Comparison of ENCODE assay signal across 8 cellular contexts in genomic region chr3:141797167-141797773, GRCh38. TPM values are rescaled to one million over a fixed set of nuclear protein-coding genes. Genes with fewer than 3 reads are reported as not detected.
A peak's percentile ranks its signal among the peaks of the same experiment; 100 is the strongest.
DNase-seq lines count a peak whose midpoint lies in the region; ATAC-seq, FAIRE-seq and TF ChIP-seq lines count a peak whose summit lies in the region.

No MANE protein-coding gene starts in this region.

- WGBS in K562 (ENCODE audit: insufficient coverage, low coverage, missing lambda C conversion rate), result 77% methylated on average over 25 of the region's 41 CpGs
- 5 to 35% methylated on average over 41 of the region's 41 CpGs for WGBS in sigmoid colon, 2 donors

- no peak for FAIRE-seq in K562 (lab: Jason Lieb, UNC)

- 0 out of 2 replicates have a peak overlapping the region, but pooled peaks have one; percentile 53 for H2AFZ ChIP-seq in K562 (ENCODE audit: low read depth, low read length)

- H3K9me1 ChIP-seq in K562 (ENCODE audit: control insufficient read depth, insufficient read depth, low read length), result no peaks in the 10 kb centered on the region

- TF ChIP-seq CTCF in K562 (IDR thresholded peaks at IDR 0.05 in 2 of 3, conservative IDR thresholded peaks at IDR 0.05 in 1 of 3; ENCODE audit: insufficient read depth in 2 of 3, low read depth in 1 of 3, low read length in 3 of 3) (no peak), sigmoid colon (IDR thresholded peaks at IDR 0.05) (no peak), BE2C (IDR thresholded peaks at IDR 0.05; ENCODE audit: low read depth, low read length) (no peak)

- TF ChIP-seq RAD21 in K562 (CRISPR knock-in tag; conservative IDR thresholded peaks at IDR 0.05 in 1 of 2, IDR thresholded peaks at IDR 0.05 in 1 of 2), result no peak

- POLR2A ChIA-PET in K562 (lab: Yijun Ruan, JAX), result no interaction called here

- intact Hi-C loops in K562 (cut with micrococcal nuclease), result no loop called here
- intact Hi-C loops in sigmoid colon (cut with DNase I), result loop anchor here (5.0 kb wide), 1 partner anchor 60 kb away; the partner anchor contains the start of gene RNF7

- no peaks in the 10 kb centered on the region for H3K36me3 ChIP-seq in SJCRH30
- no peaks in the 10 kb centered on the region for H3K36me3 ChIP-seq in K562 (ENCODE audit: control insufficient read depth, insufficient read depth, low read length)
- no peaks in the 10 kb centered on the region for H3K36me3 ChIP-seq in sigmoid colon
- no peaks in the 10 kb centered on the region for H3K36me3 ChIP-seq in BE2C

- H3K4me3 ChIP-seq in SJCRH30 (peak overlapping the region; percentile 60), K562 (no peak overlapping the region), iPS-18c (ENCODE audit: insufficient read depth, low read depth, low read length) (peak overlapping the region; percentile 57), sigmoid colon (peak overlapping the region; percentile 24 to 46 (median 40)), BE2C (ENCODE audit: low read depth, low read length) (no peak overlapping the region)

- CTCF ChIA-PET in K562 (lab: Yijun Ruan, JAX; ENCODE audit: low intra/inter-chr PET ratio), result no interaction called here

- no peaks in the 10 kb centered on the region for H3K79me2 ChIP-seq in K562 (ENCODE audit: control insufficient read depth, insufficient read depth, low read length)

- BruUV-seq in K562 (replicated peaks; lab: Mats Ljungman, UMichigan), result no TSS peak

- no peaks in the 10 kb centered on the region for H4K20me1 ChIP-seq in K562 (replicated peaks; ENCODE audit: control insufficient read depth, insufficient read depth, low read length)

- TF ChIP-seq EP300 in K562 (IDR thresholded peaks at IDR 0.05; ENCODE audit: low read length), result no peak
- TF ChIP-seq EP300 in sigmoid colon (IDR thresholded peaks at IDR 0.05), result no peak

- H3K27ac ChIP-seq in SJCRH30, result peak overlapping the region; percentile 76
- no peak overlapping the region for H3K27ac ChIP-seq in K562 (ENCODE audit: extremely low read depth, low read depth, low read length)
- H3K27ac ChIP-seq in sigmoid colon, result peak overlapping the region; percentile 78 to 86 (median 85)

- no peak overlapping the region for H3K9ac ChIP-seq in K562 (ENCODE audit: insufficient read depth in 1 of 2, low read depth in 2 of 2, low read length in 2 of 2)

- H3K9me3 ChIP-seq in SJCRH30 (replicated peaks), result no peaks in the 10 kb centered on the region
- no peaks in the 10 kb centered on the region; the same call in 1 of the 2 replicates for H3K9me3 ChIP-seq in K562 (replicated peaks; ENCODE audit: control insufficient read depth, insufficient read depth, low read depth, low read length)
- peaks cover 2% of the 10 kb centered on the region for H3K9me3 ChIP-seq in iPS-18c (ENCODE audit: control insufficient read depth, insufficient read depth, low read length)
- H3K9me3 ChIP-seq in sigmoid colon, result no peaks in the 10 kb centered on the region
- H3K9me3 ChIP-seq in BE2C, result no peaks in the 10 kb centered on the region

- H3K4me2 ChIP-seq in K562 (ENCODE audit: insufficient read depth, low read length), result no peak overlapping the region

- DNase-seq in NOMO-1 (lab: John Stamatoyannopoulos, UW; ENCODE audit: unreplicated experiment in 2 of 2) (peak; percentile 28 to 38), NOMO-1 treated with dmso at 0.1 percent for 144 hours (lab: John Stamatoyannopoulos, UW; ENCODE audit: unreplicated experiment) (no peak), SJCRH30 (peak; percentile 92 to 93), K562 (ENCODE audit: extremely low read depth in 1 of 4, low spot score in 3 of 4) (no peak), sigmoid colon (peak; percentile 69), BE2C (no peak)

- TF ChIP-seq POLR2A in K562 (conservative IDR thresholded peaks at IDR 0.05) (no peak), sigmoid colon (IDR thresholded peaks at IDR 0.05) (no peak)

- in situ Hi-C loops in K562 (cut with MboI), result no loop called here

- ATAC-seq in K562, result no peak
- ATAC-seq in HG03571 (IDR thresholded peaks at IDR 0.05; ENCODE audit: unreplicated experiment), result no peak

- H3K27me3 ChIP-seq in SJCRH30, result no peaks in the 10 kb centered on the region
- H3K27me3 ChIP-seq in K562 (ENCODE audit: control insufficient read depth in 2 of 2, insufficient read depth in 2 of 2, low read length in 2 of 2), result no peaks in the 10 kb centered on the region
- no peaks in the 10 kb centered on the region for H3K27me3 ChIP-seq in sigmoid colon
- H3K27me3 ChIP-seq in BE2C, result no peaks in the 10 kb centered on the region

- H3K4me1 ChIP-seq in SJCRH30, result peaks cover 14% of the 10 kb centered on the region; the same call in 1 of the 2 replicates
- peaks cover 8 to 20% of the 10 kb centered on the region in 2 experiments; a peak in 4 of 5 replicates for H3K4me1 ChIP-seq in K562 (replicated peaks in 1 of 2; ENCODE audit: control insufficient read depth in 2 of 2, insufficient read depth in 2 of 2, low read length in 2 of 2)
- H3K4me1 ChIP-seq in sigmoid colon, result peaks cover 0 to 47% (median 38%) of the 10 kb centered on the region in 4 donors
- peaks cover 8% of the 10 kb centered on the region for H3K4me1 ChIP-seq in BE2C

TF ChIP-seq in K562, 482 proteins besides CTCF, POLR2A, EP300 and RAD21:
- no peak for TF ChIP-seq HDAC2 (IDR thresholded peaks at IDR 0.05)
- TF ChIP-seq ZBTB33 (CRISPR knock-in tag; IDR thresholded peaks at IDR 0.05), result peak; percentile 62

RNA-seq across cellular contexts. Expression of gene GRK7, which starts 34.1 kb away (rescaled TPM):
- 0.20 and 0.30 TPM in 2 replicates for total RNA-seq in SJCRH30 (2014; rRNA removed; shearing (Covaris generic))
- not detected in 2 replicates for total RNA-seq in K562 (2011; cell fraction: chromatin; rRNA removed; ENCODE audit: low replicate concordance)
- total RNA-seq in K562 (2011; cell fraction: nucleolus; rRNA removed), result 0.17 TPM in 1 of 2 replicates, not detected in the other
- total RNA-seq in K562 (2011; cell fraction: nucleoplasm; rRNA removed), result not detected in 2 replicates
- total RNA-seq in K562 (2014; rRNA removed), result not detected in 2 replicates
- 0.04 TPM in 1 of 2 replicates, not detected in the other for total RNA-seq in K562 (2014; rRNA removed; fragmentation: Illumina TruSeq; extraction: Trizol)
- total RNA-seq in K562 (2015; rRNA removed; fragmentation: Illumina TruSeq; extraction: Trizol), result 0.08 TPM in 1 of 2 replicates, not detected in the other
- total RNA-seq in K562 (2021), result 0.04 TPM in 1 of 2 replicates, not detected in the other
- not detected in 2 replicates for polyA plus RNA-seq in K562 (2011; rRNA removed)
- not detected in 2 replicates for polyA plus RNA-seq in K562 (2011; cell fraction: cytosol; rRNA removed)
- polyA plus RNA-seq in K562 (2011; cell fraction: nucleus; rRNA removed), result 0.07 TPM in 1 of 2 replicates, not detected in the other
- 0.04 TPM in 1 of 2 replicates, not detected in the other for polyA plus RNA-seq in K562 (2012)
- polyA plus RNA-seq in K562 (2014; fragmentation: Illumina TruSeq; extraction: Trizol), result 0.07 TPM in 1 of 2 replicates, not detected in the other
- under 1 TPM; 0.01 TPM for polyA plus RNA-seq in K562 (2014; fragmentation: Nextera tagmentation; extraction: Ambion mirVana)
- 0.04 and 0.08 TPM in 2 replicates for polyA plus RNA-seq in K562 (2014; rRNA removed)
- 0.06 TPM in 1 of 2 replicates, not detected in the other for polyA minus RNA-seq in K562 (2011; rRNA and poly(A)+ RNA removed)
- not detected in 2 replicates for polyA minus RNA-seq in K562 (2011; cell fraction: cytosol; rRNA and poly(A)+ RNA removed)
- not detected in 2 replicates for polyA minus RNA-seq in K562 (2011; cell fraction: nucleus; rRNA and poly(A)+ RNA removed)
- not detected for total RNA-seq in sigmoid colon
- polyA plus RNA-seq in sigmoid colon, result under 1 TPM in 2 of 3 donors, not detected in 1; under 0.01 to 0.06 TPM
- polyA plus RNA-seq in BE2C (2012; ENCODE audit: insufficient read depth, insufficient read length, low read depth), result not detected

RNA-seq across cellular contexts. Expression of gene RNF7, which starts 59.2 kb away (rescaled TPM):
- 46.6 and 46.9 TPM in 2 replicates for total RNA-seq in SJCRH30 (2014; rRNA removed; shearing (Covaris generic))
- total RNA-seq in K562 (2011; cell fraction: chromatin; rRNA removed; ENCODE audit: low replicate concordance), result 14.2 and 22.7 TPM in 2 replicates
- total RNA-seq in K562 (2011; cell fraction: nucleolus; rRNA removed), result 17.0 TPM in 2 replicates
- total RNA-seq in K562 (2011; cell fraction: nucleoplasm; rRNA removed), result 28.5 and 47.3 TPM in 2 replicates
- total RNA-seq in K562 (2014; rRNA removed) (34.7 and 38.8 TPM in 2 replicates), K562 (2014; rRNA removed; fragmentation: Illumina TruSeq; extraction: Trizol) (80.0 and 80.5 TPM in 2 replicates), K562 (2015; rRNA removed; fragmentation: Illumina TruSeq; extraction: Trizol) (69.1 and 77.9 TPM in 2 replicates), K562 (2021) (94.5 and 96.7 TPM in 2 replicates), sigmoid colon (100 to 1,000 TPM in 3 of 4 donors, 10 to 100 TPM in 1; 87.2 to 195 (median 132) TPM)
- polyA plus RNA-seq in K562 (2011; rRNA removed) (74.7 and 111 TPM in 2 replicates), K562 (2014; fragmentation: Illumina TruSeq; extraction: Trizol) (65.0 and 68.9 TPM in 2 replicates), K562 (2014; fragmentation: Nextera tagmentation; extraction: Ambion mirVana) (100 to 1,000 TPM; 112 to 133 TPM), K562 (2014; rRNA removed) (74.5 and 81.9 TPM in 2 replicates), sigmoid colon (100 to 1,000 TPM; 111 to 292 (median 272) TPM)
- polyA plus RNA-seq in K562 (2011; cell fraction: cytosol; rRNA removed), result 51.2 and 88.5 TPM in 2 replicates
- polyA plus RNA-seq in K562 (2011; cell fraction: nucleus; rRNA removed), result 23.4 and 45.3 TPM in 2 replicates
- 77.6 and 88.6 TPM in 2 replicates for polyA plus RNA-seq in K562 (2012)
- 23.4 and 27.3 TPM in 2 replicates for polyA minus RNA-seq in K562 (2011; rRNA and poly(A)+ RNA removed)
- polyA minus RNA-seq in K562 (2011; cell fraction: cytosol; rRNA and poly(A)+ RNA removed), result 15.2 and 27.5 TPM in 2 replicates
- 10.0 and 19.7 TPM in 2 replicates for polyA minus RNA-seq in K562 (2011; cell fraction: nucleus; rRNA and poly(A)+ RNA removed)
- polyA plus RNA-seq in BE2C (2012; ENCODE audit: insufficient read depth, insufficient read length, low read depth), result 258 TPM

Comparison
In these comparisons a context has a peak if more than half of its experiments do, and no peak if none do; other contexts are left out.
1. DNase-seq: peak in NOMO-1 (2 of 2), SJCRH30 (2 of 2) and sigmoid colon (single experiment); none in NOMO-1 treated with dmso at 0.1 percent for 144 hours (single experiment), K562 (0 of 4) and BE2C (single experiment).
2. H3K4me3 ChIP-seq: peak in SJCRH30 (single experiment), iPS-18c (single experiment) and sigmoid colon (4 of 4); none in K562 (single experiment) and BE2C (single experiment).